19 cellular contexts compared by ENCODE assay signal in the genomic region with DNA sequence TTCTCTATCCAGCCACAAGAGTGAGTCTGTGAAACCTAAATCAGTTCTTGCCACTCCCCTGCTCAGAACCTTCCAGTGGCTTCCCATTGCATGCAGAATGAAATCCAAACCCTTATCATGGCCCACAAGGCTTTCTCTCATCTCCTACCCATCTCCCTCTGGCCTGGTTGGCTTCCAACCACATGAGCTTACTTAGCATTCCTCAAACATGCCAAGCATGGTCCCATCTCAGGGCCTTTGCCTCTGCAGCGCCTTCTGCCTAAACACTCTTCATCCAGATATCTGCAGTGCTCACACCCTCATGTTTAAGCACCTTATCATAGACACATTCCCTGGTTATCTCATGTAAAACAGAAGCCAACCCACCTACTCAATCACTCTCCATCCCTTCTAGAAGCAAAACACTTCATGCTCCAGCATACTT. TPM values are rescaled to one million over a fixed set of nuclear protein-coding genes. Genes with fewer than 3 reads are reported as not detected.
A peak's percentile ranks its signal among the peaks of the same experiment; 100 is the strongest.
DNase-seq lines count a peak whose midpoint lies in the region; ATAC-seq and TF ChIP-seq lines count a peak whose summit lies in the region.
"Had no signal": no experiment of that assay in that cellular context is flagged by ENCODE, and none has a peak within 500 bp of the region (broad histone marks: within the 10 kb centered on the region; RNA-seq: fewer than 3 reads in every experiment).

No MANE protein-coding gene starts in this region.

- no peak overlapping the region for H3K9ac ChIP-seq in H9 (ENCODE audit: extremely low read depth, insufficient read length, low read length)

- no peak overlapping the region for H3K4ac ChIP-seq in H9 (ENCODE audit: low read depth, low read length)

- H4K20me1 ChIP-seq in H9 (ENCODE audit: control insufficient read depth, insufficient read depth, insufficient read length), result no peaks in the 10 kb centered on the region

- no peak overlapping the region for H3T11ph ChIP-seq in H9 (ENCODE audit: low read length)

- H2AK5ac ChIP-seq in H9 (ENCODE audit: insufficient read length, low read length), result no peak overlapping the region

- H3K4me3 Mint-ChIP-seq in Caco-2 (ENCODE audit: unreplicated experiment), result no peak overlapping the region
- H3K4me3 Mint-ChIP-seq in H9, result no peak overlapping the region
- H3K4me3 Mint-ChIP-seq: CD4-positive, alpha-beta T cell had no signal

- H2BK120ac ChIP-seq in H9 (ENCODE audit: low read depth, low read length, poor library complexity, severe bottlenecking), result no peak overlapping the region

- no peak overlapping the region for H2BK20ac ChIP-seq in H9 (ENCODE audit: low read depth, low read length, poor library complexity, severe bottlenecking)

- H3K4me1 ChIP-seq in Caco-2 (peaks cover 5% of the 10 kb centered on the region), gastrocnemius medialis (peaks cover 10 to 19% of the 10 kb centered on the region in 2 donors), H9 (ENCODE audit: insufficient read depth, low read length) (no peaks in the 10 kb centered on the region)

- H3K23me2 ChIP-seq in H9 (ENCODE audit: insufficient read length, low read depth, low read length, poor library complexity, severe bottlenecking), result no peaks in the 10 kb centered on the region

- no peak overlapping the region for H3K23ac ChIP-seq in H9 (ENCODE audit: insufficient read length, low read depth, low read length)

- no peak overlapping the region for H4K5ac ChIP-seq in H9 (ENCODE audit: insufficient read length, low read depth, low read length)

- no peak overlapping the region for H2AFZ ChIP-seq in H9 (ENCODE audit: low read length)

- no peak overlapping the region for H3K14ac ChIP-seq in H9 (ENCODE audit: insufficient read depth, low read length)

- no peak overlapping the region for H4K91ac ChIP-seq in H9 (ENCODE audit: insufficient read length, low read depth, low read length)

- POLR2A ChIA-PET in Caco-2 (lab: Charles Lee), result no interaction called here

- in situ Hi-C loops in gastrocnemius medialis (cut with MboI; ENCODE audit: low sequenced_read_pairs in 4 of 4), result no loop called here

- H3K36me3 ChIP-seq in Caco-2 (ENCODE audit: control insufficient read depth, insufficient read depth, low read length) (no peaks in the 10 kb centered on the region; the same call in 1 of the 2 replicates), gastrocnemius medialis (peaks cover 0 to 47% of the 10 kb centered on the region in 2 donors)

- no peak for TF ChIP-seq POLR2A in gastrocnemius medialis (IDR thresholded peaks at IDR 0.05)

- H3K4me3 ChIP-seq in Caco-2 (ENCODE audit: low read depth, low read length), result no peak overlapping the region
- H3K4me3 ChIP-seq in gastrocnemius medialis, result no peak overlapping the region

- H3K27ac ChIP-seq in gastrocnemius medialis (peak overlapping the region in 1 of 4 donors; percentile 35), H9 (ENCODE audit: insufficient read length, low read depth, low read length) (no peak overlapping the region)

- peaks cover 6% of the 10 kb centered on the region for H3K4me1 Mint-ChIP-seq in Caco-2 (ENCODE audit: low read depth, unreplicated experiment)
- no peaks in the 10 kb centered on the region for H3K4me1 Mint-ChIP-seq in H9

- no peaks in the 10 kb centered on the region for H3K79me2 ChIP-seq in H9 (ENCODE audit: insufficient read depth, low read length)

- H3K4me2 ChIP-seq in H9 (ENCODE audit: insufficient read depth, insufficient read length, low read length), result no peak overlapping the region

- CTCF ChIA-PET in Caco-2 (lab: Charles Lee), result no interaction called here

- H3K9me3 ChIP-seq in Caco-2, result no peaks in the 10 kb centered on the region
- no peaks in the 10 kb centered on the region for H3K9me3 ChIP-seq in gastrocnemius medialis
- H3K9me3 ChIP-seq in H9 (ENCODE audit: control insufficient read depth, low read depth, low read length), result no peaks in the 10 kb centered on the region

- H2BK5ac ChIP-seq in H9 (ENCODE audit: insufficient read length, low read length), result no peak overlapping the region

- H3K36me3 Mint-ChIP-seq in Caco-2 (ENCODE audit: insufficient read depth, unreplicated experiment), result no peaks in the 10 kb centered on the region
- H3K36me3 Mint-ChIP-seq in H9 (ENCODE audit: insufficient read depth in 1 of 3, low read depth in 3 of 3), result no peaks in the 10 kb centered on the region; a peak in 1 of 7 replicates
- H3K36me3 Mint-ChIP-seq: IgD-negative memory B cell had no signal

- no peak overlapping the region for H3K56ac ChIP-seq in H9 (ENCODE audit: insufficient read length, low read depth, low read length)

- peak; percentile 27 to 50 for ATAC-seq in gastrocnemius medialis
- ATAC-seq in HG03175 (IDR thresholded peaks at IDR 0.05; ENCODE audit: unreplicated experiment), result no peak

- no peak overlapping the region for H4K8ac ChIP-seq in H9 (replicated peaks; ENCODE audit: insufficient read length, low read depth, low read length)

- DNase-seq in Caco-2 (peak; percentile 36 to 63), amniotic epithelial cell (ENCODE audit: low read depth) (peak; percentile 66), fibroblast of peridontal ligament (ENCODE audit: extremely low read depth) (peak; percentile 11), gastrocnemius medialis (peak in 1 of 2 donors; percentile 27), H9 (no peak), HT-29 (ENCODE audit: low spot score) (no peak)
- DNase-seq: ACHN; AML-193; CD4-positive, alpha-beta T cell; DMS79; NCI-H1105 treated with DMSO at 0.1 percent for 48 hours; NCI-H187; NCI-H526 treated with DMSO at 0.1 percent for 48 hours; RPMI8226 had no signal

- no peaks in the 10 kb centered on the region for H3K27me3 Mint-ChIP-seq in Caco-2 (ENCODE audit: insufficient read depth, unreplicated experiment)
- H3K27me3 Mint-ChIP-seq in H9 (ENCODE audit: low read depth), result no peaks in the 10 kb centered on the region
- H3K27me3 Mint-ChIP-seq: CD4-positive, alpha-beta T cell; IgD-negative memory B cell had no signal

- no peak overlapping the region for H2BK12ac ChIP-seq in H9 (ENCODE audit: insufficient read length, low read depth, low read length)

- intact Hi-C loops in Caco-2 (cut with micrococcal nuclease; ENCODE audit: unreplicated experiment), result no loop called here
- intact Hi-C loops in gastrocnemius medialis (cut with DNase I; ENCODE audit: low total_unique reads), result no loop called here

- H3K79me1 ChIP-seq in H9 (ENCODE audit: insufficient read depth, low read depth, low read length, poor library complexity, severe bottlenecking), result no peaks in the 10 kb centered on the region

- no peaks in the 10 kb centered on the region for H3K27me3 ChIP-seq in Caco-2 (replicated peaks; ENCODE audit: control insufficient read depth, insufficient read depth, low read length)
- H3K27me3 ChIP-seq in gastrocnemius medialis, result no peaks in the 10 kb centered on the region
- no peaks in the 10 kb centered on the region for H3K27me3 ChIP-seq in H9 (ENCODE audit: insufficient read depth, low read length)

- H3K18ac ChIP-seq in H9 (ENCODE audit: insufficient read length, low read depth, low read length), result no peak overlapping the region

- no TSS peak for BruUV-seq in Caco-2 (replicated peaks; lab: Mats Ljungman, UMichigan)

- TF ChIP-seq CTCF in Caco-2 (IDR thresholded peaks at IDR 0.05; ENCODE audit: insufficient read depth in 1 of 2, low read depth in 1 of 2, low read length in 1 of 2, severe bottlenecking in 1 of 2, unreplicated experiment in 1 of 2) (no peak), gastrocnemius medialis (IDR thresholded peaks at IDR 0.05 in 4 of 5, conservative IDR thresholded peaks at IDR 0.05 in 1 of 5) (no peak), H9 (conservative IDR thresholded peaks at IDR 0.05) (no peak)

- no CpG with 5 or more reads among the region's 1 CpG for whole genome bisulfite sequencing in H9 (ENCODE audit: extremely low coverage, insufficient read length, low lambda C conversion rate)

- no peaks in the 10 kb centered on the region for H3K9me3 Mint-ChIP-seq in Caco-2 (ENCODE audit: unreplicated experiment)
- H3K9me3 Mint-ChIP-seq in H9, result no peaks in the 10 kb centered on the region
- H3K9me3 Mint-ChIP-seq: CD4-positive, alpha-beta T cell; IgD-negative memory B cell had no signal

- H2BK15ac ChIP-seq in H9 (ENCODE audit: low read depth, low read length), result no peak overlapping the region

- H3K27ac Mint-ChIP-seq in Caco-2 (ENCODE audit: unreplicated experiment) (no peak overlapping the region), H9 (peak overlapping the region in 1 of 3 experiments; percentile 5; a peak in 1 of 7 replicates)
- H3K27ac Mint-ChIP-seq: CD4-positive, alpha-beta T cell had no signal

RNA-seq across cellular contexts. Expression of gene TK2, which starts 15.5 kb away (rescaled TPM):
- total RNA-seq in Caco-2 (2022) (18.2 and 19.3 TPM in 2 replicates), gastrocnemius medialis (10 to 100 TPM; 10.6 to 22.7 (median 15.5) TPM), H9 (2021) (5.2 and 6.3 TPM in 2 replicates)
- 7.7 and 8.9 TPM in 2 replicates for total RNA-seq in HT-29 (2014; rRNA removed; shearing (Covaris generic))

RNA-seq across cellular contexts. Expression of gene CKLF, which starts 18.0 kb away (rescaled TPM):
- total RNA-seq in Caco-2 (2022), result 96.4 and 103 TPM in 2 replicates
- total RNA-seq in gastrocnemius medialis, result 1 to 10 TPM; 5.8 to 8.5 (median 6.9) TPM
- total RNA-seq in H9 (2021), result 23.1 and 25.9 TPM in 2 replicates
- 97.0 and 120 TPM in 2 replicates for total RNA-seq in HT-29 (2014; rRNA removed; shearing (Covaris generic))

RNA-seq across cellular contexts. Expression of gene CMTM1, which starts 31.9 kb away (rescaled TPM):
- 5.6 and 7.1 TPM in 2 replicates for total RNA-seq in Caco-2 (2022)
- under 1 TPM in 1 of 4 donors, not detected in 3; 0.31 TPM for total RNA-seq in gastrocnemius medialis
- 2.1 and 2.6 TPM in 2 replicates for total RNA-seq in H9 (2021)
- 5.8 and 13.9 TPM in 2 replicates for total RNA-seq in HT-29 (2014; rRNA removed; shearing (Covaris generic))

RNA-seq across cellular contexts. Expression of gene CMTM2, which starts 44.9 kb away (rescaled TPM):
- total RNA-seq in Caco-2 (2022) (not detected in 2 replicates), gastrocnemius medialis (not detected), H9 (2021) (not detected in 2 replicates)
- total RNA-seq in HT-29 (2014; rRNA removed; shearing (Covaris generic)), result not detected in 2 replicates
- total RNA-seq: CD4-positive, alpha-beta T cell; HT1080; LHCN-M2; SK-MEL-5 had no signal

Comparison
In these comparisons a context has a peak if more than half of its experiments do, and no peak if none do; other contexts are left out.
1. DNase-seq: peak in Caco-2 (2 of 2), amniotic epithelial cell (single experiment) and fibroblast of peridontal ligament (single experiment); none in H9 (single experiment) and HT-29 (single experiment).